In genomic region chr13:29418026-29418425, GRCh38 we compare ENCODE assay signal across 1 cellular context.
TF ChIP-seq lines count a peak whose summit lies in the region.

No MANE protein-coding gene starts in this region.

TF ChIP-seq in HCT116, 20 proteins besides CTCF, POLR2A, EP300 and RAD21:
- TF ChIP-seq REST (IDR thresholded peaks at IDR 0.05; ENCODE audit: low read depth) (no peak), MAX (IDR thresholded peaks at IDR 0.05) (no peak), SP1 (IDR thresholded peaks at IDR 0.05; ENCODE audit: low read depth) (no peak), ATF3 (IDR thresholded peaks at IDR 0.05) (no peak), JUND (IDR thresholded peaks at IDR 0.05) (no peak), EZH2phosphoT487 (IDR thresholded peaks at IDR 0.05; ENCODE audit: borderline replicate concordance) (no peak), ZBTB33 (IDR thresholded peaks at IDR 0.05; ENCODE audit: extremely low read depth, insufficient replicate concordance, low read length) (no peak), ELF1 (IDR thresholded peaks at IDR 0.05; ENCODE audit: borderline replicate concordance, low read depth) (no peak), ZFX (IDR thresholded peaks at IDR 0.05) (no peak), CEBPB (IDR thresholded peaks at IDR 0.05; ENCODE audit: low read depth) (no peak), SRF (IDR thresholded peaks at IDR 0.05; ENCODE audit: low read depth) (no peak)
TF ChIP-seq in HCT116: peak in this region for 0.
